ENCODE assay signal across 16 cellular contexts in genomic region chr20:44035924-44036323, GRCh38.
A peak's percentile ranks its signal among the peaks of the same experiment; 100 is the strongest.
DNase-seq lines count a peak whose midpoint lies in the region; ATAC-seq and TF ChIP-seq lines count a peak whose summit lies in the region.
"Had no signal": no experiment of that assay in that cellular context is flagged by ENCODE, and none has a peak within 500 bp of the region (broad histone marks: within the 10 kb centered on the region; RNA-seq: fewer than 3 reads in every experiment).

No MANE protein-coding gene starts in this region.

- CTCF ChIA-PET in activated CD8-positive, alpha-beta memory T cell treated with anti-CD3 and anti-CD28 coated beads, Interleukin-2, amount 10 ng/mL, durations not matched to agents 7 days and 5 days (lab: Charles Lee), result no interaction called here
- CTCF ChIA-PET in SK-N-SH (lab: Yijun Ruan, JAX), result interaction anchor here (0.9 to 1.2 kb wide), 2 partner anchors 11 to 44 kb away, joined by 4 to 6 read pairs; no protein-coding TSS in a partner anchor

- ATAC-seq in activated CD8-positive, alpha-beta memory T cell treated with anti-CD3 and anti-CD28 coated beads, Interleukin-2, amount 10 ng/mL, durations not matched to agents 7 days and 5 days, result no peak
- no peak for ATAC-seq in HG03280 (IDR thresholded peaks at IDR 0.05; ENCODE audit: unreplicated experiment)
- ATAC-seq: Right ventricle myocardium inferior had no signal

- no peaks in the 10 kb centered on the region for H3K79me1 ChIP-seq in mesenchymal stem cell (replicated peaks; ENCODE audit: low read length, poor library complexity, severe bottlenecking)

- no peak overlapping the region for H3K23ac ChIP-seq in mesenchymal stem cell (ENCODE audit: low read length in 2 of 2)

- H2BK12ac ChIP-seq in mesenchymal stem cell (ENCODE audit: low read length in 2 of 2), result no peak overlapping the region

- DNase-seq in activated CD8-positive, alpha-beta memory T cell treated with anti-CD3 and anti-CD28 coated beads, Interleukin-2, amount 10 ng/mL, durations not matched to agents 7 days and 5 days, result peak; percentile 38
- DNase-seq in activated CD8-positive, alpha-beta memory T cell treated with anti-CD3 and anti-CD28 coated beads for 24 hours, result no peak
- DNase-seq in Karpas-422, result no peak
- DNase-seq in mesenchymal stem cell, result no peak
- peak; percentile 55 for DNase-seq in type B pancreatic cell (ENCODE audit: extremely low spot score, unreplicated experiment)
- DNase-seq in SK-N-SH, result no peak
- DNase-seq in stimulated activated CD4-positive, alpha-beta T cell treated with anti-CD3 and anti-CD28 coated beads, Interleukin-15, amount 100 ng/mL, for 24 hours, result no peak
- DNase-seq: 8988T; BE2C; CD4-positive, alpha-beta T cell; H9; MG63; NCI-H510A treated with DMSO at 0.1 percent for 48 hours; NCI-H82 had no signal

- H4K20me1 ChIP-seq in Karpas-422 (ENCODE audit: insufficient read depth, low read depth, low read length) (no peaks in the 10 kb centered on the region), SK-N-SH (ENCODE audit: insufficient read depth) (no peaks in the 10 kb centered on the region)

- H3K9me2 ChIP-seq in Karpas-422 (replicated peaks; ENCODE audit: insufficient read depth, low read length), result no peaks in the 10 kb centered on the region
- no peaks in the 10 kb centered on the region for H3K9me2 ChIP-seq in SK-N-SH

- H3K36me3 ChIP-seq in Karpas-422 (ENCODE audit: insufficient read depth, low read length) (peaks cover 17% of the 10 kb centered on the region), mesenchymal stem cell (ENCODE audit: control insufficient read depth in 1 of 2, insufficient read depth in 2 of 2, low read depth in 1 of 2, low read length in 2 of 2) (no peaks in the 10 kb centered on the region), SK-N-SH (replicated peaks in 1 of 2; ENCODE audit: control insufficient read depth in 1 of 2, insufficient read depth in 2 of 2, low read length in 1 of 2) (no peaks in the 10 kb centered on the region)
- H3K36me3 ChIP-seq: BE2C, MG63 had no signal

- H3K79me2 ChIP-seq in Karpas-422 (ENCODE audit: low read length) (peaks cover 81% of the 10 kb centered on the region), SK-N-SH (ENCODE audit: insufficient read depth) (no peaks in the 10 kb centered on the region)

- H3F3A ChIP-seq in SK-N-SH (replicated peaks; ENCODE audit: insufficient read depth), result no peaks in the 10 kb centered on the region

- TF ChIP-seq CTCF in type B pancreatic cell (conservative IDR thresholded peaks at IDR 0.05), result no peak
- TF ChIP-seq CTCF in SK-N-SH (IDR thresholded peaks at IDR 0.05), result no peak

- no peak overlapping the region for H2BK5ac ChIP-seq in mesenchymal stem cell (ENCODE audit: low read depth, low read length, poor library complexity, severe bottlenecking)

- H3K4me3 Mint-ChIP-seq in activated CD8-positive, alpha-beta memory T cell treated with anti-CD3 and anti-CD28 coated beads, Interleukin-2, amount 10 ng/mL, durations not matched to agents 7 days and 5 days, result no peak overlapping the region
- H3K4me3 Mint-ChIP-seq in type B pancreatic cell, result no peak overlapping the region
- H3K4me3 Mint-ChIP-seq: CD4-positive, alpha-beta T cell; H9 had no signal

- H2AK5ac ChIP-seq in mesenchymal stem cell (ENCODE audit: low read length, severe bottlenecking), result no peak overlapping the region

- H3K4me3 ChIP-seq in Karpas-422 (ENCODE audit: low read length) (no peak overlapping the region), mesenchymal stem cell (ENCODE audit: insufficient read depth in 1 of 2, low read depth in 1 of 2, low read length in 2 of 2) (no peak overlapping the region), SK-N-SH (ENCODE audit: low read depth in 2 of 2, low read length in 1 of 2) (no peak overlapping the region)
- H3K4me3 ChIP-seq: MG63 had no signal

- H3K4me1 Mint-ChIP-seq in activated CD8-positive, alpha-beta memory T cell treated with anti-CD3 and anti-CD28 coated beads, Interleukin-2, amount 10 ng/mL, durations not matched to agents 7 days and 5 days, result peaks cover 35% of the 10 kb centered on the region
- peaks cover 12% of the 10 kb centered on the region for H3K4me1 Mint-ChIP-seq in type B pancreatic cell (ENCODE audit: unreplicated experiment)

- no peak overlapping the region for H2BK120ac ChIP-seq in mesenchymal stem cell (ENCODE audit: low read depth, low read length)

- no peak overlapping the region for H3K18ac ChIP-seq in mesenchymal stem cell (ENCODE audit: low read depth in 1 of 2, low read length in 2 of 2)

- WGBS in mesenchymal stem cell, result 90% methylated on average over 8 of the region's 8 CpGs
- 94% methylated on average over 5 of the region's 8 CpGs for whole genome bisulfite sequencing in SK-N-SH (ENCODE audit: low lambda C conversion rate)

- H3K27me3 ChIP-seq in Karpas-422 (ENCODE audit: low read length) (no peaks in the 10 kb centered on the region), mesenchymal stem cell (ENCODE audit: control insufficient read depth in 1 of 2, insufficient read depth in 1 of 2, low read length in 2 of 2) (peaks cover 44 to 81% of the 10 kb centered on the region in 2 experiments), SK-N-SH (ENCODE audit: insufficient read depth) (no peaks in the 10 kb centered on the region)
- H3K27me3 ChIP-seq: BE2C, MG63 had no signal

- H3K4me1 ChIP-seq in Karpas-422 (ENCODE audit: low read length), result peaks cover 86% of the 10 kb centered on the region
- no peaks in the 10 kb centered on the region for H3K4me1 ChIP-seq in mesenchymal stem cell (ENCODE audit: control insufficient read depth, insufficient read depth, low read depth, low read length)
- H3K4me1 ChIP-seq in SK-N-SH (ENCODE audit: control insufficient read depth in 1 of 2, insufficient read depth in 2 of 2, low read depth in 1 of 2, low read length in 1 of 2), result peaks cover 0 to 54% of the 10 kb centered on the region in 2 experiments; a peak in 1 of 4 replicates
- H3K4me1 ChIP-seq: BE2C had no signal

- TF ChIP-seq RAD21 in SK-N-SH (IDR thresholded peaks at IDR 0.05; ENCODE audit: low read length), result no peak

- H3K9me3 ChIP-seq in Karpas-422 (ENCODE audit: low read length), result no peaks in the 10 kb centered on the region
- peaks cover 8% of the 10 kb centered on the region for H3K9me3 ChIP-seq in mesenchymal stem cell (ENCODE audit: control insufficient read depth, low read length)
- H3K9me3 ChIP-seq in SK-N-SH, result no peaks in the 10 kb centered on the region
- H3K9me3 ChIP-seq: BE2C, MG63 had no signal

- no peak overlapping the region for H3K27ac Mint-ChIP-seq in activated CD8-positive, alpha-beta memory T cell treated with anti-CD3 and anti-CD28 coated beads, Interleukin-2, amount 10 ng/mL, durations not matched to agents 7 days and 5 days
- H3K27ac Mint-ChIP-seq in type B pancreatic cell, result no peak overlapping the region
- H3K27ac Mint-ChIP-seq: CD4-positive, alpha-beta T cell; H9 had no signal

- H3K4ac ChIP-seq in mesenchymal stem cell (ENCODE audit: low read depth in 1 of 2, low read length in 2 of 2), result no peak overlapping the region

- H3K9ac ChIP-seq in Karpas-422 (ENCODE audit: low read length) (peak overlapping the region; percentile 59), mesenchymal stem cell (ENCODE audit: low read length) (no peak overlapping the region), SK-N-SH (no peak overlapping the region)

- no peak overlapping the region for H3K14ac ChIP-seq in mesenchymal stem cell (ENCODE audit: low read length in 2 of 2)

- no peak for TF ChIP-seq EP300 in SK-N-SH (IDR thresholded peaks at IDR 0.05; ENCODE audit: borderline replicate concordance in 1 of 2, low read depth in 1 of 2, low read length in 1 of 2)

- H4K91ac ChIP-seq in mesenchymal stem cell (ENCODE audit: low read length), result no peak overlapping the region

- POLR2A ChIA-PET in SK-N-SH (lab: Yijun Ruan, JAX), result no interaction called here

- H3K36me3 Mint-ChIP-seq in activated CD8-positive, alpha-beta memory T cell treated with anti-CD3 and anti-CD28 coated beads, Interleukin-2, amount 10 ng/mL, durations not matched to agents 7 days and 5 days, result peaks cover 5% of the 10 kb centered on the region
- H3K36me3 Mint-ChIP-seq in type B pancreatic cell, result no peaks in the 10 kb centered on the region

- peak overlapping the region; percentile 14 for H4K8ac ChIP-seq in mesenchymal stem cell (ENCODE audit: low read length)

- H3K27me3 Mint-ChIP-seq in activated CD8-positive, alpha-beta memory T cell treated with anti-CD3 and anti-CD28 coated beads, Interleukin-2, amount 10 ng/mL, durations not matched to agents 7 days and 5 days, result peaks cover 93% of the 10 kb centered on the region
- peaks cover 51% of the 10 kb centered on the region for H3K27me3 Mint-ChIP-seq in type B pancreatic cell
- H3K27me3 Mint-ChIP-seq: CD4-positive, alpha-beta T cell had no signal

- H3K9me3 Mint-ChIP-seq in activated CD8-positive, alpha-beta memory T cell treated with anti-CD3 and anti-CD28 coated beads, Interleukin-2, amount 10 ng/mL, durations not matched to agents 7 days and 5 days (ENCODE audit: low read depth), result no peaks in the 10 kb centered on the region
- H3K9me3 Mint-ChIP-seq in type B pancreatic cell, result no peaks in the 10 kb centered on the region
- H3K9me3 Mint-ChIP-seq: CD4-positive, alpha-beta T cell; H9 had no signal

- H2AFZ ChIP-seq in Karpas-422 (ENCODE audit: low read length) (no peak overlapping the region), mesenchymal stem cell (ENCODE audit: low read depth, low read length) (no peak overlapping the region), SK-N-SH (ENCODE audit: low read depth) (no peak overlapping the region)

- peak overlapping the region; percentile 78 for H3K27ac ChIP-seq in Karpas-422 (ENCODE audit: low read length)
- no peak overlapping the region for H3K27ac ChIP-seq in mesenchymal stem cell (ENCODE audit: low read length, poor library complexity, severe bottlenecking)
- no peak overlapping the region for H3K27ac ChIP-seq in SK-N-SH (ENCODE audit: low read depth in 2 of 2, low read length in 1 of 2)

- no peak overlapping the region for H2BK15ac ChIP-seq in mesenchymal stem cell (ENCODE audit: low read depth, poor library complexity, severe bottlenecking)

- H3K4me2 ChIP-seq in Karpas-422 (ENCODE audit: low read depth, low read length, poor library complexity, severe bottlenecking) (peak overlapping the region; percentile 8), mesenchymal stem cell (ENCODE audit: low read length, poor library complexity, severe bottlenecking) (no peak overlapping the region), SK-N-SH (no peak overlapping the region)

TF ChIP-seq in SK-N-SH, 30 proteins besides CTCF, POLR2A, EP300 and RAD21 (continues in another document):
- no peak for TF ChIP-seq FOXM1 (IDR thresholded peaks at IDR 0.05; ENCODE audit: low read depth)
- no peak for TF ChIP-seq ELF1 (IDR thresholded peaks at IDR 0.05)
- no peak for TF ChIP-seq EZH2phosphoT487 (IDR thresholded peaks at IDR 0.05; ENCODE audit: borderline replicate concordance, low read depth)
- no peak for TF ChIP-seq NFIC (IDR thresholded peaks at IDR 0.05; ENCODE audit: borderline replicate concordance)

Comparison
In these comparisons a context has a peak if more than half of its experiments do, and no peak if none do; other contexts are left out.
1. DNase-seq: peak in activated CD8-positive, alpha-beta memory T cell treated with anti-CD3 and anti-CD28 coated beads, Interleukin-2, amount 10 ng/mL, durations not matched to agents 7 days and 5 days (single experiment) and type B pancreatic cell (single experiment); none in activated CD8-positive, alpha-beta memory T cell treated with anti-CD3 and anti-CD28 coated beads for 24 hours (single experiment), Karpas-422 (single experiment), mesenchymal stem cell (single experiment), SK-N-SH (single experiment) and stimulated activated CD4-positive, alpha-beta T cell treated with anti-CD3 and anti-CD28 coated beads, Interleukin-15, amount 100 ng/mL, for 24 hours (single experiment).